9 cellular contexts compared by ENCODE assay signal in the genomic region with DNA sequence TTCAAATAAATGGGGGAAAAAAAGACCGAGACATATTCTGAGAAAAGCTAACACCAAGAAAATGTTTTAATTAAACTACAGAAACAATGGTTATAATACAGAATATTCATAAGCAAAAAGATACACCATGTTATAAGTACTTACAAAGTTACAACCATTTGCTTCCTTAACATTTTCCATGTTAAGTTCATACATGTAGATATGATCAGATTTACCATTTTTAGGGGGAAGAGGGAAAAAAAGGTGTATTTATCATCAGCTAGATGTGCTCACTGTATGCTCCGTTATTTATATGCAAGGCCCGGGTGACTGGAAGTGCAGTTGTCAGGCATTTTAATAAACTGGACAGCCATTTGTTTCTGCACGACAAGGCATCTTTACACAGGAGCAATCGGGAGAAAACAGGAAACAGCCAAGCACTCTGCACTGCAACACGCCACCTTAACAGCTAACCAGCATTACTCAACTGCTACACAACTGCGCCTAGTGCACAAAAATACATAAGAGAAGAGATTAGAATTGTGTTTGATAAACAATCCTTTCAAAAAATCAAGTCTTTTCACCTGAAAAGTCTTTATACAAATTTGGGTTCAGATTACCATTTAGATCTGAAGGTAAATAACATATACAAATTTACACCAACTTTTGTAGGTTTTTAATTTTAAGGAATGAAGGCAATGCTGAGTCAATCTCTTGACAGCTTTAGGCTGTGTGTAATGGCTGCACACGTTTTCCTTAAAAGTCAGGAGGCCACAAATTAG. TPM values are rescaled to one million over a fixed set of nuclear protein-coding genes. Genes with fewer than 3 reads are reported as not detected.
DNase-seq lines count a peak whose midpoint lies in the region; ATAC-seq and FAIRE-seq lines count a peak whose summit lies in the region.
"Had no signal": no experiment of that assay in that cellular context is flagged by ENCODE, and none has a peak within 500 bp of the region (broad histone marks: within the 10 kb centered on the region; RNA-seq: fewer than 3 reads in every experiment).

No MANE protein-coding gene starts in this region.

- 0 out of 2 replicates have a peak, but pooled peaks cover 3% of the 10 kb centered on the region for H3K9me3 ChIP-seq in SJSA1 (replicated peaks)
- H3K9me3 ChIP-seq in small intestine (ENCODE audit: control insufficient read depth, low read depth), result no peaks in the 10 kb centered on the region
- H3K9me3 ChIP-seq: body of pancreas had no signal

- no peak for ATAC-seq in activated CD4-positive, alpha-beta T cell treated with anti-CD3 and anti-CD28 coated beads for 36 hours
- no peak for ATAC-seq in GM21786 (IDR thresholded peaks at IDR 0.05; ENCODE audit: unreplicated experiment)
- no peak for ATAC-seq in HG03159 (IDR thresholded peaks at IDR 0.05; ENCODE audit: unreplicated experiment)
- ATAC-seq: body of pancreas had no signal

- CTCF ChIA-PET in activated CD4-positive, alpha-beta T cell treated with anti-CD3 and anti-CD28 coated beads for 36 hours (lab: Charles Lee), result no interaction called here

- H3K4me3 ChIP-seq in SJSA1, result peak overlapping the region; percentile 83
- H3K4me3 ChIP-seq in small intestine (ENCODE audit: low read depth in 1 of 2, low read length in 2 of 2), result peak overlapping the region in 1 of 2 donors; percentile 91

- peak; percentile 44 for DNase-seq in activated CD4-positive, alpha-beta T cell treated with anti-CD3 and anti-CD28 coated beads for 36 hours
- DNase-seq in activated CD4-positive, alpha-beta T cell treated with anti-CD3 and anti-CD28 coated beads for 48 hours, result no peak
- DNase-seq in SJSA1 (ENCODE audit: low read depth in 1 of 2, low spot score in 2 of 2) (peak in 1 of 2 experiments; percentile 39), fibroblast of gingiva (ENCODE audit: low read depth) (peak; percentile 14), small intestine (peak; percentile 38), NCI-H1417 treated with DMSO at 0.1 percent for 48 hours (lab: John Stamatoyannopoulos, UW) (no peak)

- POLR2A ChIA-PET in activated CD4-positive, alpha-beta T cell treated with anti-CD3 and anti-CD28 coated beads for 36 hours (lab: Charles Lee), result interaction anchor here (0.6 to 1.3 kb wide), 5 partner anchors 9 to 1484 kb away, joined by 3 to 9 read pairs (median 4); no protein-coding TSS in a partner anchor

- no peaks in the 10 kb centered on the region for H3K27me3 Mint-ChIP-seq in activated CD4-positive, alpha-beta T cell treated with anti-CD3 and anti-CD28 coated beads for 36 hours

- H3K4me1 Mint-ChIP-seq in activated CD4-positive, alpha-beta T cell treated with anti-CD3 and anti-CD28 coated beads for 36 hours, result peaks cover 54% of the 10 kb centered on the region

- H3K4me1 ChIP-seq in SJSA1 (replicated peaks) (peaks cover 26% of the 10 kb centered on the region), small intestine (ENCODE audit: control insufficient read depth in 2 of 2, insufficient read depth in 1 of 2, low read depth in 1 of 2, low read length in 1 of 2) (peaks cover 0 to 5% of the 10 kb centered on the region in 2 donors)

- FAIRE-seq in small intestine (lab: Jason Lieb, UNC), result no peak

- peaks cover 75% of the 10 kb centered on the region for H3K36me3 ChIP-seq in SJSA1
- peaks cover 9 to 12% of the 10 kb centered on the region in 2 donors for H3K36me3 ChIP-seq in small intestine (ENCODE audit: control insufficient read depth in 2 of 2, insufficient read depth in 2 of 2, low read length in 2 of 2)

- H3K9me3 Mint-ChIP-seq in activated CD4-positive, alpha-beta T cell treated with anti-CD3 and anti-CD28 coated beads for 36 hours (ENCODE audit: low read depth), result no peaks in the 10 kb centered on the region

- intact Hi-C loops in activated CD4-positive, alpha-beta T cell treated with anti-CD3 and anti-CD28 coated beads for 36 hours (cut with DNase I, micrococcal nuclease), result loop anchor here (10.0 kb wide), 3 partner anchors 469 to 1959 kb away; a partner anchor contains a TSS

- H3K27ac ChIP-seq in SJSA1, result peak overlapping the region; percentile 7
- H3K27ac ChIP-seq in small intestine (ENCODE audit: low read depth in 1 of 2, low read length in 1 of 2), result no peak overlapping the region

- H3K36me3 Mint-ChIP-seq in activated CD4-positive, alpha-beta T cell treated with anti-CD3 and anti-CD28 coated beads for 36 hours (ENCODE audit: low read depth), result peaks cover 69% of the 10 kb centered on the region

- H3K4me3 Mint-ChIP-seq in activated CD4-positive, alpha-beta T cell treated with anti-CD3 and anti-CD28 coated beads for 36 hours, result peak overlapping the region; percentile 85

- H3K27me3 ChIP-seq in SJSA1 (replicated peaks) (no peaks in the 10 kb centered on the region), small intestine (ENCODE audit: control insufficient read depth in 2 of 2, insufficient read depth in 2 of 2, low read length in 2 of 2) (no peaks in the 10 kb centered on the region)
- H3K27me3 ChIP-seq: body of pancreas had no signal

- H3K27ac Mint-ChIP-seq in activated CD4-positive, alpha-beta T cell treated with anti-CD3 and anti-CD28 coated beads for 36 hours, result peak overlapping the region; percentile 96

- 7 to 14% (median 7%) methylated on average over 8 of the region's 8 CpGs for WGBS in small intestine, 3 donors

RNA-seq across cellular contexts. Expression of a gene that starts 2.9 kb away (rescaled TPM):
- 100 to 1,000 TPM; 335 to 340 TPM for total RNA-seq in activated CD4-positive, alpha-beta T cell treated with anti-CD3 and anti-CD28 coated beads for 36 hours
- 376 and 384 TPM in 2 replicates for total RNA-seq in SJSA1 (2014; rRNA removed; shearing (Covaris generic))
- polyA plus RNA-seq in small intestine, result 100 to 1,000 TPM; 113 to 200 (median 114) TPM

RNA-seq across cellular contexts. Expression of a gene that starts 3.7 kb away (rescaled TPM):
- total RNA-seq in activated CD4-positive, alpha-beta T cell treated with anti-CD3 and anti-CD28 coated beads for 36 hours, result 10 to 100 TPM; 10.3 to 15.1 TPM
- total RNA-seq in SJSA1 (2014; rRNA removed; shearing (Covaris generic)), result 21.5 and 37.3 TPM in 2 replicates
- 10 to 100 TPM in 2 of 3 donors, 1 to 10 TPM in 1; 8.3 to 20.0 (median 10.5) TPM for polyA plus RNA-seq in small intestine

RNA-seq across cellular contexts. Expression of a gene that starts 7.6 kb away (rescaled TPM):
- 10 to 100 TPM; 18.9 to 25.3 TPM for total RNA-seq in activated CD4-positive, alpha-beta T cell treated with anti-CD3 and anti-CD28 coated beads for 36 hours
- total RNA-seq in SJSA1 (2014; rRNA removed; shearing (Covaris generic)), result 52.3 and 59.4 TPM in 2 replicates
- 10 to 100 TPM; 28.8 to 37.8 (median 37.6) TPM for polyA plus RNA-seq in small intestine

RNA-seq across cellular contexts. Expression of a gene that starts 7.9 kb away (rescaled TPM):
- total RNA-seq in activated CD4-positive, alpha-beta T cell treated with anti-CD3 and anti-CD28 coated beads for 36 hours, result 10 to 100 TPM; 51.3 to 65.5 TPM
- total RNA-seq in SJSA1 (2014; rRNA removed; shearing (Covaris generic)), result 48.4 and 97.4 TPM in 2 replicates
- 10 to 100 TPM; 24.2 to 56.6 (median 51.1) TPM for polyA plus RNA-seq in small intestine

RNA-seq across cellular contexts. Expression of a gene that starts 23.5 kb away (rescaled TPM):
- total RNA-seq in activated CD4-positive, alpha-beta T cell treated with anti-CD3 and anti-CD28 coated beads for 36 hours, result 10 to 100 TPM; 18.4 to 20.2 TPM
- 362 and 546 TPM in 2 replicates for total RNA-seq in SJSA1 (2014; rRNA removed; shearing (Covaris generic))
- 10 to 100 TPM in 2 of 3 donors, 1 to 10 TPM in 1; 3.1 to 40.1 (median 20.0) TPM for polyA plus RNA-seq in small intestine

Comparison
In these comparisons a context has a peak if more than half of its experiments do, and no peak if none do; other contexts are left out.
1. DNase-seq: peak in activated CD4-positive, alpha-beta T cell treated with anti-CD3 and anti-CD28 coated beads for 36 hours (single experiment), fibroblast of gingiva (single experiment) and small intestine (single experiment); none in activated CD4-positive, alpha-beta T cell treated with anti-CD3 and anti-CD28 coated beads for 48 hours (single experiment) and NCI-H1417 treated with DMSO at 0.1 percent for 48 hours (single experiment).